11 cellular contexts compared by ENCODE assay signal in genomic region chr15:78925076-78925624, GRCh38.
"Had no signal": no experiment of that assay in that cellular context is flagged by ENCODE, and none has a peak within 500 bp of the region (broad histone marks: within the 10 kb centered on the region; RNA-seq: fewer than 3 reads in every experiment).

No MANE protein-coding gene starts in this region.

- H3K36me3 Mint-ChIP-seq: natural killer cell treated with Interleukin-12 subunit alpha and Interleukin-12 subunit beta and Interleukin-15 and Interleukin-18, amount 100 ng/mL, for 72 hours had no signal

- H3K9me3 Mint-ChIP-seq: activated CD4-positive, alpha-beta memory T cell treated with anti-CD3 and anti-CD28 coated beads, Interleukin-2, amount 10 ng/mL, durations not matched to agents 7 days and 5 days; activated naive CD4-positive, alpha-beta T cell treated with anti-CD3 and anti-CD28 coated beads, Interleukin-2, amount 50 U/mL, for 24 hours; natural killer cell treated with Interleukin-12 subunit alpha and Interleukin-12 subunit beta and Interleukin-15 and Interleukin-18, amount 100 ng/mL, for 72 hours; stimulated activated naive CD8-positive, alpha-beta T cell treated with anti-CD3 and anti-CD28 coated beads, Interleukin-15, Interleukin-2, amounts not matched to agents 100 ng/mL and 50 ng/mL, for 24 hours had no signal

- H3K4me1 Mint-ChIP-seq: activated CD4-positive, alpha-beta T cell treated with anti-CD3 and anti-CD28 coated beads for 36 hours; activated naive CD4-positive, alpha-beta T cell treated with anti-CD3 and anti-CD28 coated beads, Interleukin-2, amount 50 U/mL, for 24 hours had no signal

- H3K27ac Mint-ChIP-seq: activated CD4-positive, alpha-beta memory T cell treated with anti-CD3 and anti-CD28 coated beads, Interleukin-2, amount 10 ng/mL, durations not matched to agents 7 days and 5 days; activated CD4-positive, alpha-beta T cell treated with anti-CD3 and anti-CD28 coated beads for 36 hours; natural killer cell treated with Interleukin-12 subunit alpha and Interleukin-12 subunit beta and Interleukin-15 and Interleukin-18, amount 100 ng/mL, for 72 hours; stimulated activated naive CD8-positive, alpha-beta T cell treated with anti-CD3 and anti-CD28 coated beads, Interleukin-15, Interleukin-2, amounts not matched to agents 100 ng/mL and 50 ng/mL, for 24 hours had no signal

- H3K4me3 Mint-ChIP-seq: activated CD4-positive, alpha-beta memory T cell treated with anti-CD3 and anti-CD28 coated beads, Interleukin-2, amount 10 ng/mL, durations not matched to agents 7 days and 5 days; activated CD4-positive, alpha-beta T cell treated with anti-CD3 and anti-CD28 coated beads for 36 hours; activated naive CD4-positive, alpha-beta T cell treated with anti-CD3 and anti-CD28 coated beads, Interleukin-2, amount 50 U/mL, for 24 hours; natural killer cell treated with Interleukin-12 subunit alpha and Interleukin-12 subunit beta and Interleukin-15 and Interleukin-18, amount 100 ng/mL, for 72 hours; stimulated activated naive CD8-positive, alpha-beta T cell treated with anti-CD3 and anti-CD28 coated beads, Interleukin-15, Interleukin-2, amounts not matched to agents 100 ng/mL and 50 ng/mL, for 24 hours had no signal

- ATAC-seq: activated CD4-positive, alpha-beta T cell treated with anti-CD3 and anti-CD28 coated beads for 36 hours; body of pancreas; foreskin keratinocyte had no signal

- H3K4me1 ChIP-seq: body of pancreas had no signal

- H3K4me3 ChIP-seq: body of pancreas, sigmoid colon had no signal

- H3K9me3 ChIP-seq: body of pancreas, sigmoid colon had no signal

- DNase-seq: activated CD4-positive, alpha-beta memory T cell treated with anti-CD3 and anti-CD28 coated beads, Interleukin-2, amount 10 ng/mL, durations not matched to agents 7 days and 5 days; activated CD4-positive, alpha-beta T cell treated with anti-CD3 and anti-CD28 coated beads for 36 hours; body of pancreas; foreskin keratinocyte; sigmoid colon; stimulated activated CD4-positive, alpha-beta T cell treated with anti-CD3 and anti-CD28 coated beads, Interleukin-12 subunit alpha, Interleukin-12 subunit beta, amount 100 ng/mL, for 4 hours; SW 1271; T-helper 9 cell had no signal

- H3K27me3 Mint-ChIP-seq: activated CD4-positive, alpha-beta memory T cell treated with anti-CD3 and anti-CD28 coated beads, Interleukin-2, amount 10 ng/mL, durations not matched to agents 7 days and 5 days; activated CD4-positive, alpha-beta T cell treated with anti-CD3 and anti-CD28 coated beads for 36 hours; activated naive CD4-positive, alpha-beta T cell treated with anti-CD3 and anti-CD28 coated beads, Interleukin-2, amount 50 U/mL, for 24 hours; natural killer cell treated with Interleukin-12 subunit alpha and Interleukin-12 subunit beta and Interleukin-15 and Interleukin-18, amount 100 ng/mL, for 72 hours; stimulated activated naive CD8-positive, alpha-beta T cell treated with anti-CD3 and anti-CD28 coated beads, Interleukin-15, Interleukin-2, amounts not matched to agents 100 ng/mL and 50 ng/mL, for 24 hours had no signal

- H3K27me3 ChIP-seq: body of pancreas, foreskin keratinocyte, sigmoid colon had no signal

- H3K27ac ChIP-seq: body of pancreas, foreskin keratinocyte, sigmoid colon had no signal
